Comparison of ENCODE assay signal across 8 cellular contexts in the genomic region with DNA sequence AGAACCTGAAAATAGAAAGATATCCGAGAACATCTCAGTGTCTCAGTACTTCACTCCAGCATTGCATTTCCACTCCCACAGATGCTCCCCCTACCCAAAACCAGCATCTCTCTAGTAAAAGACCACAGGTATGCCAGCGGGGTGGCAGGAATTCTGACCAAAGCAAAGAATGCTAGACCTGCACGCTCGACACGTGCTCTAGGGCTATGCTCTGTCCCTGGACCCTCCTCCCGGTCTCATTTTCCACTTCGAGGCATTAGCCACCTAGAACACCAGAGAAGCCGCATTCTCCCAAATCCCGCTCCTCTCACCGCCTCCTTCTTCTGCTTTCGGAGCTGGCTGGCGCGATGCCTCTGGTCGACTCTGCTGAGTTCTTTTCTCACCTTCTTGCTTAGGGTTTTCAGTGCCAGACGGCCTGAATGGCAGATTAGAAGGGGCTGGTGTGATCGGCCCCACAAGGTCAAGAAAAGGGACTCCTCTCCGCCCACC. TPM values are rescaled to one million over a fixed set of nuclear protein-coding genes. Genes with fewer than 3 reads are reported as not detected.
DNase-seq lines count a peak whose midpoint lies in the region; ATAC-seq and TF ChIP-seq lines count a peak whose summit lies in the region.

No MANE protein-coding gene starts in this region.

- H3K9ac ChIP-seq in SU-DHL-6 (ENCODE audit: low read length), result peak overlapping the region; percentile 84

- TF ChIP-seq CTCF in SU-DHL-6 (IDR thresholded peaks at IDR 0.05; ENCODE audit: insufficient read depth, low read length, poor library complexity, severe bottlenecking) (no peak), prostate gland (IDR thresholded peaks at IDR 0.05) (no peak)

- DNase-seq in NCI-H82 (lab: John Stamatoyannopoulos, UW) (peak; percentile 51), NCI-H82 treated with DMSO at 0.1 percent for 48 hours (lab: John Stamatoyannopoulos, UW; ENCODE audit: unreplicated experiment) (no peak), germinal center (ENCODE audit: low spot score) (peak; percentile 27), prostate gland (ENCODE audit: low spot score) (no peak), NCI-H2029 treated with DMSO at 0.1 percent for 48 hours (lab: John Stamatoyannopoulos, UW) (no peak)

- 1% methylated on average over 17 of the region's 17 CpGs for WGBS in prostate gland

- H3K9me3 ChIP-seq in SU-DHL-6 (ENCODE audit: insufficient read depth, low read length) (no peaks in the 10 kb centered on the region), prostate gland (no peaks in the 10 kb centered on the region)

- no peak for TF ChIP-seq POLR2A in prostate gland (IDR thresholded peaks at IDR 0.05)

- H2AFZ ChIP-seq in SU-DHL-6 (ENCODE audit: low read depth, low read length, severe bottlenecking), result no peak overlapping the region

- H3K79me2 ChIP-seq in SU-DHL-6 (ENCODE audit: insufficient read depth, low read length), result peaks cover 55% of the 10 kb centered on the region

- intact Hi-C loops in prostate gland (cut with DNase I), result loop anchor here (2.0 kb wide), 1 partner anchor 281 kb away; a partner anchor contains a TSS

- no peaks in the 10 kb centered on the region for H3K27me3 ChIP-seq in SU-DHL-6 (ENCODE audit: low read length)
- no peaks in the 10 kb centered on the region for H3K27me3 ChIP-seq in prostate gland (replicated peaks; ENCODE audit: insufficient read depth)

- no peak for ATAC-seq in GM19467 (IDR thresholded peaks at IDR 0.05; ENCODE audit: unreplicated experiment)
- no peak for ATAC-seq in HG03039 (IDR thresholded peaks at IDR 0.05; ENCODE audit: unreplicated experiment)

- H3F3A ChIP-seq in SU-DHL-6 (ENCODE audit: insufficient read depth), result peaks cover 5% of the 10 kb centered on the region; the same call in 1 of the 2 replicates

- H3K27ac ChIP-seq in SU-DHL-6 (ENCODE audit: low read depth, low read length), result peak overlapping the region; percentile 62
- peak overlapping the region; percentile 84 to 97 for H3K27ac ChIP-seq in prostate gland

- H3K4me2 ChIP-seq in SU-DHL-6 (ENCODE audit: low read depth, low read length, poor library complexity, severe bottlenecking), result peak overlapping the region; percentile 73

- no peaks in the 10 kb centered on the region for H4K20me1 ChIP-seq in SU-DHL-6 (ENCODE audit: low read depth, low read length)

- H3K9me2 ChIP-seq in SU-DHL-6 (replicated peaks; ENCODE audit: insufficient read depth, low read length), result no peaks in the 10 kb centered on the region

- peaks cover 36% of the 10 kb centered on the region for H3K36me3 ChIP-seq in SU-DHL-6 (ENCODE audit: low read length)
- H3K36me3 ChIP-seq in prostate gland, result peaks cover 1 to 17% of the 10 kb centered on the region in 2 donors

- no peaks in the 10 kb centered on the region for H3K4me1 ChIP-seq in prostate gland (replicated peaks)

- peak overlapping the region; percentile 64 for H3K4me3 ChIP-seq in SU-DHL-6 (ENCODE audit: insufficient read depth, low read length, poor library complexity, severe bottlenecking)
- H3K4me3 ChIP-seq in prostate gland, result peak overlapping the region; percentile 71 to 89

RNA-seq across cellular contexts. Expression of a gene that starts 0.5 kb away (rescaled TPM):
- 10 to 100 TPM; 34.8 to 42.9 TPM for total RNA-seq in prostate gland

RNA-seq across cellular contexts. Expression of a gene that starts 1.5 kb away (rescaled TPM):
- 100 to 1,000 TPM; 118 to 172 TPM for total RNA-seq in prostate gland

RNA-seq across cellular contexts. Expression of a gene that starts 32.0 kb away (rescaled TPM):
- 10 to 100 TPM; 10.8 to 27.5 TPM for total RNA-seq in prostate gland

RNA-seq across cellular contexts. Expression of a gene that starts 32.2 kb away (rescaled TPM):
- total RNA-seq in prostate gland, result 10 to 100 TPM; 23.8 to 56.0 TPM

Comparison
In these comparisons a context has a peak if more than half of its experiments do, and no peak if none do; other contexts are left out.
1. DNase-seq: peak in NCI-H82 (single experiment) and germinal center (single experiment); none in NCI-H82 treated with DMSO at 0.1 percent for 48 hours (single experiment), prostate gland (single experiment) and NCI-H2029 treated with DMSO at 0.1 percent for 48 hours (single experiment).